In genomic region chr12:80121661-80122060, GRCh38 we compare ENCODE assay signal across 24 cellular contexts. TPM values are rescaled to one million over a fixed set of nuclear protein-coding genes. Genes with fewer than 3 reads are reported as not detected.
DNase-seq lines count a peak whose midpoint lies in the region; ATAC-seq, FAIRE-seq and TF ChIP-seq lines count a peak whose summit lies in the region.
"Had no signal": no experiment of that assay in that cellular context is flagged by ENCODE, and none has a peak within 500 bp of the region (broad histone marks: within the 10 kb centered on the region; RNA-seq: fewer than 3 reads in every experiment).

No MANE protein-coding gene starts in this region.

- H3K4me1 Mint-ChIP-seq in immature natural killer cell: no peaks in the 10 kb centered on the region
- H3K4me1 Mint-ChIP-seq: CD4-positive, alpha-beta memory T cell had no signal

- no peaks in the 10 kb centered on the region for H3K9me3 Mint-ChIP-seq in immature natural killer cell
- H3K9me3 Mint-ChIP-seq: H9, HFFc6 had no signal

- H3K4me1 ChIP-seq in adipocyte (ENCODE audit: control insufficient read depth, insufficient read depth, low read length): peaks cover 23% of the 10 kb centered on the region
- H3K4me1 ChIP-seq: BLaER1 treated with 17β-estradiol and CSF1 and Interleukin-3, amounts not matched to agents 10 nM and 100 nM; Caco-2 had no signal

- H3K27ac Mint-ChIP-seq in immature natural killer cell: peak overlapping the region in 1 of 6 donors; percentile 81
- H3K27ac Mint-ChIP-seq: H9, HFFc6 had no signal

- peaks cover 0 to 4% (median 4%) of the 10 kb centered on the region in 3 donors for H3K27me3 Mint-ChIP-seq in immature natural killer cell (ENCODE audit: low read depth in 3 of 3)

- peaks cover 0 to 3% (median 0%) of the 10 kb centered on the region in 3 donors for H3K36me3 Mint-ChIP-seq in immature natural killer cell
- H3K36me3 Mint-ChIP-seq: CD4-positive, alpha-beta memory T cell had no signal

- no peaks in the 10 kb centered on the region for H3K36me3 ChIP-seq in adipocyte (ENCODE audit: control insufficient read depth, insufficient read depth, low read length, severe bottlenecking)
- H3K36me3 ChIP-seq: BLaER1 treated with 17β-estradiol and CSF1 and Interleukin-3, amounts not matched to agents 10 nM and 100 nM had no signal

- peak; percentile 46 for DNase-seq in adipocyte (ENCODE audit: low read depth)
- peak; percentile 53 for DNase-seq in choroid plexus epithelial cell (ENCODE audit: low read depth)
- DNase-seq in iris pigment epithelial cell (ENCODE audit: low read depth): peak; percentile 65
- DNase-seq in RCC 7860 (ENCODE audit: low spot score): no peak
- no peak for DNase-seq in EL
- no peak for DNase-seq in immature natural killer cell
- DNase-seq: Caco-2; CD4-positive, alpha-beta memory T cell; DMS 273 treated with DMSO at 0.1 percent for 48 hours; DND-41; H9; HFFc6; Karpas-422; MV-4-11; NCI-H1105 treated with DMSO at 0.1 percent for 48 hours; NCI-H2029 treated with DMSO at 0.1 percent for 48 hours; NCI-H2171; NCI-H345; NCI-H524; NCI-H774; Right ventricle myocardium superior had no signal

- H3K9ac ChIP-seq in adipocyte (ENCODE audit: low read length): no peak overlapping the region
- H3K9ac ChIP-seq: BLaER1 treated with 17β-estradiol and CSF1 and Interleukin-3, amounts not matched to agents 10 nM and 100 nM had no signal

- no peak for ATAC-seq in GM21360 (IDR thresholded peaks at IDR 0.05; ENCODE audit: unreplicated experiment)

- no peaks in the 10 kb centered on the region for H3K9me3 ChIP-seq in adipocyte (ENCODE audit: control insufficient read depth, low read length)
- H3K9me3 ChIP-seq: BLaER1 treated with 17β-estradiol and CSF1 and Interleukin-3, amounts not matched to agents 10 nM and 100 nM; Caco-2 had no signal

- no peaks in the 10 kb centered on the region for H3K27me3 ChIP-seq in adipocyte (replicated peaks; ENCODE audit: control insufficient read depth, insufficient read depth, low read length)
- H3K27me3 ChIP-seq: BLaER1 treated with 17β-estradiol and CSF1 and Interleukin-3, amounts not matched to agents 10 nM and 100 nM had no signal

- TF ChIP-seq CTCF in choroid plexus epithelial cell (conservative IDR thresholded peaks at IDR 0.05; ENCODE audit: low read depth, low read length): no peak

- H3K4me3 Mint-ChIP-seq in immature natural killer cell: no peak overlapping the region
- H3K4me3 Mint-ChIP-seq: CD4-positive, alpha-beta memory T cell; H9; HFFc6 had no signal

- H3K4me3 ChIP-seq in adipocyte (ENCODE audit: low read length) (no peak overlapping the region), choroid plexus epithelial cell (ENCODE audit: low read depth, low read length) (no peak overlapping the region)
- H3K4me3 ChIP-seq: BLaER1 treated with 17β-estradiol and CSF1 and Interleukin-3, amounts not matched to agents 10 nM and 100 nM had no signal

- FAIRE-seq in RCC 7860 (lab: Jason Lieb, UNC): no peak
- FAIRE-seq: GM18507 had no signal

RNA-seq across cellular contexts. Expression of gene OTOGL, which starts 22.3 kb away (rescaled TPM):
- polyA plus RNA-seq in immature natural killer cell: not detected
- polyA plus RNA-seq: CD4-positive, alpha-beta memory T cell had no signal

Comparison
In these comparisons a context has a peak if more than half of its experiments do, and no peak if none do; other contexts are left out.
1. DNase-seq: peak in adipocyte (single experiment), choroid plexus epithelial cell (single experiment) and iris pigment epithelial cell (single experiment); none in RCC 7860 (single experiment), EL (single experiment) and immature natural killer cell (0 of 3).